Comparison of ENCODE assay signal across 12 cellular contexts in the genomic region with DNA sequence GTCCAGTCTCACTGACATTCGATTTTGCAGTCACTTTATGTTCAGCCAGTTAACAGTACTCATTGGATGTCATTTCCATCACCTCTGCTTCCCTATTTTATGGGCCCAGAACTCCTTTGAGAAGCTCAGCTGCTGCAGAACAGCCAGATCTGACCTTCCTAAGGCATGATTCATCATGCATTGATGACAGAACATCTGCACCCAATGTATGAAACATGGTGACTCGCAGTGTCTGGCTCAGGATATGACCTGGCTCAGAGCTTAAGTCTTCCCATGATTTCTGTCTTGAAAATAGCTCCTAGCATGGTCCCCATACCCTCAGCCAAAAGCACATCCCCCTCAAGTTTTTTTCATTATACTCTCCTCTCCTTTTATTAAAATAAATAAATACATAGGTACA.
DNase-seq lines count a peak whose midpoint lies in the region; TF ChIP-seq lines count a peak whose summit lies in the region.
"Had no signal": no experiment of that assay in that cellular context is flagged by ENCODE, and none has a peak within 500 bp of the region (broad histone marks: within the 10 kb centered on the region; RNA-seq: fewer than 3 reads in every experiment).

No MANE protein-coding gene starts in this region.

- H3K4me1 ChIP-seq in osteoblast (ENCODE audit: insufficient read depth, low read length) (peaks cover 4% of the 10 kb centered on the region), prostate gland (replicated peaks) (no peaks in the 10 kb centered on the region)

- intact Hi-C loops in prostate gland (cut with DNase I): no loop called here

- TF ChIP-seq POLR2A in prostate gland (IDR thresholded peaks at IDR 0.05): no peak

- no peaks in the 10 kb centered on the region for H4K20me1 ChIP-seq in osteoblast (ENCODE audit: insufficient read depth, low read length)

- H3K27me3 ChIP-seq in osteoblast (ENCODE audit: insufficient read depth, low read length) (no peaks in the 10 kb centered on the region), prostate gland (replicated peaks; ENCODE audit: insufficient read depth) (no peaks in the 10 kb centered on the region)

- H3K79me2 ChIP-seq in osteoblast (ENCODE audit: insufficient read depth, low read length): no peaks in the 10 kb centered on the region

- no peaks in the 10 kb centered on the region for H3K9me3 ChIP-seq in osteoblast (ENCODE audit: low read depth, low read length)
- H3K9me3 ChIP-seq in prostate gland: no peaks in the 10 kb centered on the region

- DNase-seq in NCI-H82 (lab: John Stamatoyannopoulos, UW): peak; percentile 13
- DNase-seq in NCI-H82 treated with DMSO at 0.1 percent for 48 hours (lab: John Stamatoyannopoulos, UW; ENCODE audit: unreplicated experiment): no peak
- peak; percentile 24 for DNase-seq in NCI-H69 (lab: John Stamatoyannopoulos, UW)
- peak; percentile 80 for DNase-seq in fibroblast of gingiva (ENCODE audit: low read depth)
- DNase-seq in osteoblast (ENCODE audit: insufficient read length, low spot score, missing footprints): peak; percentile 92
- DNase-seq in stimulated activated naive CD4-positive, alpha-beta T cell (lab: John Stamatoyannopoulos, UW): no peak
- no peak for DNase-seq in prostate gland (ENCODE audit: low spot score)
- no peak for DNase-seq in NCI-H774 (lab: John Stamatoyannopoulos, UW)
- DNase-seq: activated B cell treated with CpG ODN at 0.5 μM for 24 hours; kidney; NCI-H187 treated with DMSO at 0.1 percent for 48 hours; stimulated activated CD4-positive, alpha-beta T cell treated with anti-CD3 and anti-CD28 coated beads, Interleukin-2, amount 100 ng/mL, for 48 hours had no signal

- 62% methylated on average over 2 of the region's 2 CpGs for WGBS in prostate gland

- H3K4me2 ChIP-seq in osteoblast (ENCODE audit: insufficient read depth, low read length): no peak overlapping the region

- H3K36me3 ChIP-seq in osteoblast (ENCODE audit: insufficient read depth, low read length) (no peaks in the 10 kb centered on the region), prostate gland (no peaks in the 10 kb centered on the region)

- H3K27ac ChIP-seq in osteoblast (ENCODE audit: low read depth, low read length): no peak overlapping the region
- H3K27ac ChIP-seq in prostate gland: no peak overlapping the region

- H3K4me3 ChIP-seq in osteoblast (ENCODE audit: insufficient read depth, low read length) (no peak overlapping the region), prostate gland (no peak overlapping the region)

- no peak overlapping the region for H2AFZ ChIP-seq in osteoblast (ENCODE audit: low read length)

- TF ChIP-seq CTCF in osteoblast (IDR thresholded peaks at IDR 0.05; ENCODE audit: extremely low read depth, low read depth, low read length): no peak
- TF ChIP-seq CTCF in prostate gland (IDR thresholded peaks at IDR 0.05): no peak

Comparison
In these comparisons a context has a peak if more than half of its experiments do, and no peak if none do; other contexts are left out.
1. DNase-seq: peak in NCI-H82 (single experiment), NCI-H69 (single experiment), fibroblast of gingiva (single experiment) and osteoblast (single experiment); none in NCI-H82 treated with DMSO at 0.1 percent for 48 hours (single experiment), stimulated activated naive CD4-positive, alpha-beta T cell (0 of 6), prostate gland (single experiment) and NCI-H774 (single experiment).